ENCODE assay signal across 12 cellular contexts in the genomic region with DNA sequence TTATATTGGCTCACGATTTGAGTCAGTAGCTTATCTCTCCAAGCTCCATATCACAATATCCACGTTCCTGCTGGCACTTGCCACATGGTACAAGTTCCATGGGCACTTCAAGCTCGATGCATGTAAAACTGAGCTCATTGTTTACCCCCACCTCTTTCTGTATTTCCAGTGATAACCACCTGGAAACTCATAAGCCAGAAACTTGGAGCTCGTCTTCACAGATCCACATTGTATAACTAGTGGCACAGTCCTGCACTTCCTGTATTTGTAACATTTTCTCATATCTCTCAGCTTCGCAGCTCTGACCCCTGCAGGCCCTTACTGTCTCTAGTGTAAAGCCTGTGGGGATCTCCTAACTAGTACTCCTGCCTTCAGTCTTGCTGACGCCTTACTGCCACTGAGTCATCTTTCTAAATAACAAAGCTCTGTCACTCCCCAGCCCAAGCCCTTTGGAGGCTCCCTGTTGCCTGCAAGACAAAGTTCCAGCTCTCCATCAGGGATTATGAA. TPM values are rescaled to one million over a fixed set of nuclear protein-coding genes. Genes with fewer than 3 reads are reported as not detected.
DNase-seq lines count a peak whose midpoint lies in the region; ATAC-seq and TF ChIP-seq lines count a peak whose summit lies in the region.
"Had no signal": no experiment of that assay in that cellular context is flagged by ENCODE, and none has a peak within 500 bp of the region (broad histone marks: within the 10 kb centered on the region; RNA-seq: fewer than 3 reads in every experiment).

No MANE protein-coding gene starts in this region.

- H3K27ac ChIP-seq in cardiac muscle cell (no peak overlapping the region), heart left ventricle (no peak overlapping the region)
- H3K27ac ChIP-seq: prostate gland had no signal

- WGBS in heart left ventricle, 4 donors, result 36 to 59% (median 40%) methylated on average over 6 of the region's 6 CpGs

- DNase-seq in cardiac muscle cell (ENCODE audit: low read depth in 1 of 2, low spot score in 1 of 2), result peak in 1 of 2 donors; percentile 58
- no peak for DNase-seq in heart left ventricle
- DNase-seq in RKO (ENCODE audit: low spot score), result peak; percentile 77
- DNase-seq in fibroblast of mammary gland (ENCODE audit: low read depth), result peak; percentile 25
- DNase-seq in SKM-1 (lab: John Stamatoyannopoulos, UW; ENCODE audit: unreplicated experiment), result no peak
- DNase-seq in NCI-H446 (lab: John Stamatoyannopoulos, UW), result no peak
- no peak for DNase-seq in DMS53 (lab: John Stamatoyannopoulos, UW)
- DNase-seq: DMS79, NCI-H1436 treated with DMSO at 0.1 percent for 48 hours had no signal

- no peak for ATAC-seq in heart left ventricle
- no peak for ATAC-seq in GM21737 (IDR thresholded peaks at IDR 0.05; ENCODE audit: unreplicated experiment)

- H3K9me3 ChIP-seq in cardiac muscle cell (ENCODE audit: low read depth) (no peaks in the 10 kb centered on the region), heart left ventricle (no peaks in the 10 kb centered on the region)
- H3K9me3 ChIP-seq: prostate gland had no signal

- intact Hi-C loops in heart left ventricle (cut with DNase I), result no loop called here

- no peak for TF ChIP-seq POLR2A in heart left ventricle (IDR thresholded peaks at IDR 0.05)

- no peak overlapping the region for H3K4me3 ChIP-seq in cardiac muscle cell
- H3K4me3 ChIP-seq in heart left ventricle, result no peak overlapping the region
- H3K4me3 ChIP-seq in fibroblast of mammary gland (ENCODE audit: control insufficient read depth, low read depth, low read length), result no peak overlapping the region
- H3K4me3 ChIP-seq: prostate gland had no signal

- peak; percentile 16 for TF ChIP-seq CTCF in cardiac muscle cell (IDR thresholded peaks at IDR 0.05; ENCODE audit: low read depth, low read length)
- TF ChIP-seq CTCF in heart left ventricle (IDR thresholded peaks at IDR 0.05), result no peak
- no peak for TF ChIP-seq CTCF in fibroblast of mammary gland (conservative IDR thresholded peaks at IDR 0.05; ENCODE audit: control insufficient read depth, insufficient read depth, low read depth, low read length)

- H3K36me3 ChIP-seq in cardiac muscle cell (no peaks in the 10 kb centered on the region), heart left ventricle (no peaks in the 10 kb centered on the region)
- H3K36me3 ChIP-seq: prostate gland had no signal

- H3K4me1 ChIP-seq in cardiac muscle cell (ENCODE audit: low read depth) (no peaks in the 10 kb centered on the region), heart left ventricle (peaks cover 0 to 16% (median 0%) of the 10 kb centered on the region in 12 donors)
- H3K4me1 ChIP-seq: prostate gland had no signal

- H3K27me3 ChIP-seq in cardiac muscle cell (peaks cover 13% of the 10 kb centered on the region), heart left ventricle (peaks cover 0 to 15% (median 0%) of the 10 kb centered on the region in 9 donors)

RNA-seq across cellular contexts. Expression of gene C2CD4D, which starts 6.5 kb away (rescaled TPM):
- total RNA-seq in cardiac muscle cell (not detected in 2 replicates), heart left ventricle (under 1 TPM in 2 of 9 donors, not detected in 7; 0.14 to 0.28 TPM)
- polyA plus RNA-seq in cardiac muscle cell (0.41 and 0.44 TPM in 2 replicates), heart left ventricle (not detected)
- total RNA-seq: temporal lobe had no signal

RNA-seq across cellular contexts. Expression of gene THEM5, which starts 7.4 kb away (rescaled TPM):
- total RNA-seq in cardiac muscle cell (not detected in 2 replicates), heart left ventricle (under 1 TPM in 1 of 9 donors, not detected in 8; 0.52 TPM)
- polyA plus RNA-seq in cardiac muscle cell (not detected in 2 replicates), heart left ventricle (not detected)
- total RNA-seq: prostate gland, temporal lobe had no signal

RNA-seq across cellular contexts. Expression of gene RORC, which starts 14.5 kb away (rescaled TPM):
- total RNA-seq in cardiac muscle cell, result not detected in 2 replicates
- polyA plus RNA-seq in cardiac muscle cell, result not detected in 2 replicates
- total RNA-seq in heart left ventricle, result 10 to 100 TPM in 6 of 9 donors, 1 to 10 TPM in 3; 3.6 to 58.9 (median 12.4) TPM
- 10 to 100 TPM in 1 of 2 donors, 1 to 10 TPM in 1; 6.8 to 11.8 TPM for polyA plus RNA-seq in heart left ventricle

RNA-seq across cellular contexts. Expression of gene LINGO4, which starts 40.9 kb away (rescaled TPM):
- total RNA-seq in cardiac muscle cell (not detected in 2 replicates), heart left ventricle (1 to 10 TPM in 1 of 9 donors, under 1 TPM in 8; 0.37 to 1.0 (median 0.60) TPM)
- polyA plus RNA-seq in cardiac muscle cell (not detected in 2 replicates), heart left ventricle (under 1 TPM; 0.11 to 0.38 TPM)
- total RNA-seq: temporal lobe had no signal

RNA-seq across cellular contexts. Expression of gene TDRKH, which starts 55.8 kb away (rescaled TPM):
- total RNA-seq in cardiac muscle cell (7.8 and 13.5 TPM in 2 replicates), heart left ventricle (1 to 10 TPM; 3.2 to 9.8 (median 4.8) TPM)
- polyA plus RNA-seq in cardiac muscle cell (12.9 and 14.6 TPM in 2 replicates), heart left ventricle (1 to 10 TPM; 2.7 to 6.5 TPM)

Comparison
In these comparisons a context has a peak if more than half of its experiments do, and no peak if none do; other contexts are left out.
1. DNase-seq: peak in RKO (single experiment) and fibroblast of mammary gland (single experiment); none in heart left ventricle (0 of 5), SKM-1 (single experiment), NCI-H446 (0 of 2) and DMS53 (single experiment).